Comparison of ENCODE assay signal across 16 cellular contexts in genomic region chr7:55558962-55559920, GRCh38. TPM values are rescaled to one million over a fixed set of nuclear protein-coding genes. Genes with fewer than 3 reads are reported as not detected.
DNase-seq lines count a peak whose midpoint lies in the region; ATAC-seq and TF ChIP-seq lines count a peak whose summit lies in the region.
"Had no signal": no experiment of that assay in that cellular context is flagged by ENCODE, and none has a peak within 500 bp of the region (broad histone marks: within the 10 kb centered on the region; RNA-seq: fewer than 3 reads in every experiment).

No MANE protein-coding gene starts in this region.

- H3K9me3 Mint-ChIP-seq in natural killer cell treated with Interleukin-12 subunit alpha and Interleukin-12 subunit beta and Interleukin-15 and Interleukin-18, amount 100 ng/mL, for 72 hours: no peaks in the 10 kb centered on the region
- H3K9me3 Mint-ChIP-seq: mesothelial cell of epicardium, neural progenitor cell had no signal

- H3K4me3 ChIP-seq in GM12864 (ENCODE audit: low read depth, low read length): peak overlapping the region; percentile 19; the same call in 1 of the 2 replicates
- H3K4me3 ChIP-seq: ascending aorta, neural progenitor cell, spleen, tibial nerve had no signal

- H3K4me1 Mint-ChIP-seq in T-helper 17 cell: peaks cover 82% of the 10 kb centered on the region
- H3K4me1 Mint-ChIP-seq in natural killer cell treated with Interleukin-12 subunit alpha and Interleukin-12 subunit beta and Interleukin-15 and Interleukin-18, amount 100 ng/mL, for 72 hours (ENCODE audit: low read depth in 2 of 2): peaks cover 83 to 94% of the 10 kb centered on the region in 2 donors

- DNase-seq in activated CD4-positive, CD25-positive, alpha-beta regulatory T cell (lab: John Stamatoyannopoulos, UW): no peak
- DNase-seq in GM12864 (ENCODE audit: low read depth): no peak
- DNase-seq in T-helper 17 cell: no peak
- DNase-seq in natural killer cell treated with Interleukin-12 subunit alpha and Interleukin-12 subunit beta and Interleukin-15 and Interleukin-18, amount 100 ng/mL, for 72 hours (ENCODE audit: low spot score): no peak
- no peak for DNase-seq in D341Med (ENCODE audit: low spot score)
- DNase-seq in epidermal melanocyte (ENCODE audit: insufficient read length, low spot score): no peak
- no peak for DNase-seq in HuH-7 (ENCODE audit: low spot score)
- DNase-seq: DMS79, GOT3, NCI-H446 treated with DMSO at 0.1 percent for 48 hours, spleen had no signal

- H3K27me3 Mint-ChIP-seq in T-helper 17 cell: no peaks in the 10 kb centered on the region
- H3K27me3 Mint-ChIP-seq in natural killer cell treated with Interleukin-12 subunit alpha and Interleukin-12 subunit beta and Interleukin-15 and Interleukin-18, amount 100 ng/mL, for 72 hours: no peaks in the 10 kb centered on the region

- peak overlapping the region; percentile 91 for H3K27ac Mint-ChIP-seq in T-helper 17 cell
- H3K27ac Mint-ChIP-seq in natural killer cell treated with Interleukin-12 subunit alpha and Interleukin-12 subunit beta and Interleukin-15 and Interleukin-18, amount 100 ng/mL, for 72 hours: peak overlapping the region; percentile 91 to 96
- H3K27ac Mint-ChIP-seq: mesothelial cell of epicardium, neural progenitor cell had no signal

- ATAC-seq in activated CD4-positive, CD25-positive, alpha-beta regulatory T cell treated with anti-CD3 and anti-CD28 coated beads, Interleukin-2, amount 50 U/mL, for 24 hours: peak; percentile 31 to 52
- ATAC-seq in T-helper 17 cell: no peak
- ATAC-seq in natural killer cell treated with Interleukin-12 subunit alpha and Interleukin-12 subunit beta and Interleukin-15 and Interleukin-18, amount 100 ng/mL, for 72 hours: peak in 1 of 2 donors; percentile 2

- no peaks in the 10 kb centered on the region for H3K9me3 ChIP-seq in T-helper 17 cell (ENCODE audit: control insufficient read depth, low read length, poor library complexity, severe bottlenecking)
- H3K9me3 ChIP-seq: ascending aorta, spleen, tibial nerve had no signal

- no peak for TF ChIP-seq CTCF in GM12864 (IDR thresholded peaks at IDR 0.05; ENCODE audit: low read depth, low read length, missing control alignments)

- H3K4me3 Mint-ChIP-seq in T-helper 17 cell: peak overlapping the region; percentile 69
- H3K4me3 Mint-ChIP-seq in natural killer cell treated with Interleukin-12 subunit alpha and Interleukin-12 subunit beta and Interleukin-15 and Interleukin-18, amount 100 ng/mL, for 72 hours: peak overlapping the region; percentile 65
- H3K4me3 Mint-ChIP-seq: mesothelial cell of epicardium, neural progenitor cell had no signal

- H3K36me3 Mint-ChIP-seq in T-helper 17 cell (ENCODE audit: low read depth): peaks cover 4% of the 10 kb centered on the region
- peaks cover 29% of the 10 kb centered on the region for H3K36me3 Mint-ChIP-seq in natural killer cell treated with Interleukin-12 subunit alpha and Interleukin-12 subunit beta and Interleukin-15 and Interleukin-18, amount 100 ng/mL, for 72 hours
- H3K36me3 Mint-ChIP-seq: mesothelial cell of epicardium had no signal

RNA-seq across cellular contexts. Expression of gene VOPP1, which starts 13.1 kb away (rescaled TPM):
- total RNA-seq in T-helper 17 cell: 100 to 1,000 TPM; 114 to 120 TPM
- total RNA-seq in natural killer cell treated with Interleukin-12 subunit alpha and Interleukin-12 subunit beta and Interleukin-15 and Interleukin-18, amount 100 ng/mL, for 72 hours: 100 to 1,000 TPM; 204 to 244 TPM
